In the genomic region with DNA sequence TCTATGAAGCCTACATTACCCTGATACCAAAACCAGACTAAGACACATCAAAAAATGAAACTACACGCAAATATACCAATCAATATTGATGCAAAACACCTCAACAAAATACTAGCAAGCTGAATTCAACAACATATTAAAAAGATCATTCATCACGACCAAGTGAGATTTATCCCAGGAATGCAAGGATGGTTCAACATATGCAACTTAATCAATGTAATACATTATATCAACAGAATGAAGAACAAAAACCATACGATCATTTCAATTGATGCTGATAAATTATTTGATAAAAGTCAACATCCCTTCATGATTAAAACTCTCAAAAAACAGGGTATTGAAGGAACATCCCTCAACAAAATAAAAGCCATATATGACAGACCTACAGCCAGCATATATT, we compare ENCODE assay signal across 1 cellular context.
TF ChIP-seq lines count a peak whose summit lies in the region.

No MANE protein-coding gene starts in this region.

TF ChIP-seq in K562, 482 proteins besides CTCF, POLR2A, EP300 and RAD21 (continued from another document):
- no peak for TF ChIP-seq HMBOX1 (IDR thresholded peaks at IDR 0.05)
- peak; percentile 95 for TF ChIP-seq ZNF324 (CRISPR knock-in tag; IDR thresholded peaks at IDR 0.05)
TF ChIP-seq in K562: peak in this region for 1.
